Comparison of ENCODE assay signal across 23 cellular contexts in genomic region chr2:118815731-118816130, GRCh38. TPM values are rescaled to one million over a fixed set of nuclear protein-coding genes. Genes with fewer than 3 reads are reported as not detected.
DNase-seq lines count a peak whose midpoint lies in the region; ATAC-seq, FAIRE-seq and TF ChIP-seq lines count a peak whose summit lies in the region.
"Had no signal": no experiment of that assay in that cellular context is flagged by ENCODE, and none has a peak within 500 bp of the region (broad histone marks: within the 10 kb centered on the region; RNA-seq: fewer than 3 reads in every experiment).

No MANE protein-coding gene starts in this region.

- H2BK5ac ChIP-seq in H1 (ENCODE audit: low read depth, low read length) (peak overlapping the region; percentile 44; the same call in 1 of the 2 replicates), trophoblast cell (ENCODE audit: low read depth, low read length, poor library complexity) (no peak overlapping the region)

- no peak overlapping the region for H4K5ac ChIP-seq in H1 (ENCODE audit: insufficient read length, low read depth, low read length)

- CTCF ChIA-PET in H1 (lab: Charles Lee; ENCODE audit: partially characterized antibody): interaction anchor here (1.1 to 2.5 kb wide), 3 partner anchors 18 to 52 kb away, joined by 3 to 9 read pairs (median 5); no protein-coding TSS in a partner anchor

- H3K9ac ChIP-seq in BLaER1: no peak overlapping the region
- H3K9ac ChIP-seq in H1 (replicated peaks in 1 of 4; ENCODE audit: extremely low read depth in 1 of 4, low read depth in 3 of 4, low read length in 3 of 4): no peak overlapping the region
- H3K9ac ChIP-seq in trophoblast cell (ENCODE audit: low read length): no peak overlapping the region

- H3K79me1 ChIP-seq in H1 (ENCODE audit: low read depth, low read length) (no peaks in the 10 kb centered on the region), trophoblast cell (ENCODE audit: low read length) (peaks cover 3% of the 10 kb centered on the region)

- ATAC-seq in GM21367 (IDR thresholded peaks at IDR 0.05; ENCODE audit: unreplicated experiment) (no peak), HG02981 (IDR thresholded peaks at IDR 0.05; ENCODE audit: unreplicated experiment) (no peak)
- ATAC-seq: A549; CD8-positive, alpha-beta T cell; GM23338 had no signal

- H3K23me2 ChIP-seq in H1 (ENCODE audit: low read depth, low read length): no peaks in the 10 kb centered on the region

- H3K79me2 ChIP-seq in H1 (ENCODE audit: control insufficient read depth in 1 of 2, insufficient read depth in 2 of 2, low read length in 2 of 2): no peaks in the 10 kb centered on the region
- H3K79me2 ChIP-seq in trophoblast cell (ENCODE audit: control insufficient read depth, insufficient read depth, low read length, poor library complexity): no peaks in the 10 kb centered on the region

- TF ChIP-seq RAD21 in H1 (IDR thresholded peaks at IDR 0.05 in 1 of 2, conservative IDR thresholded peaks at IDR 0.05 in 1 of 2; ENCODE audit: low read depth in 2 of 2, low read length in 2 of 2): no peak

- no peak overlapping the region for H4K12ac ChIP-seq in trophoblast cell (ENCODE audit: low read depth, low read length)

- 87% methylated on average over 4 of the region's 4 CpGs; no CpG with 5 or more reads in 1 of the 2 experiments for WGBS in H1 (ENCODE audit: extremely low coverage in 1 of 2, insufficient coverage in 1 of 2, insufficient read length in 1 of 2, insufficient replicate concordance in 2 of 2, low coverage in 1 of 2, low lambda C conversion rate in 2 of 2, missing lambda C conversion rate in 1 of 2), 2 experiments
- WGBS in trophoblast cell (ENCODE audit: extremely low coverage, insufficient coverage, insufficient read length): no CpG with 5 or more reads among the region's 4 CpGs

- H2BK120ac ChIP-seq in H1 (replicated peaks; ENCODE audit: low read depth, low read length): no peak overlapping the region
- no peak overlapping the region for H2BK120ac ChIP-seq in trophoblast cell (ENCODE audit: insufficient read depth, low read length, poor library complexity)

- no peak overlapping the region for H2AK5ac ChIP-seq in H1 (ENCODE audit: low read depth, low read length)
- no peak overlapping the region for H2AK5ac ChIP-seq in trophoblast cell (ENCODE audit: low read length)

- no peaks in the 10 kb centered on the region for H3K9me3 ChIP-seq in BLaER1
- no peaks in the 10 kb centered on the region for H3K9me3 ChIP-seq in H1 (ENCODE audit: insufficient read depth in 2 of 2, low read depth in 1 of 2, low read length in 1 of 2)
- no peaks in the 10 kb centered on the region for H3K9me3 ChIP-seq in trophoblast cell (ENCODE audit: insufficient read depth, low read depth, low read length)
- H3K9me3 ChIP-seq: A549, BE2C, Caco-2, HAP-1 had no signal

- no peaks in the 10 kb centered on the region for H3K27me3 ChIP-seq in BLaER1
- peaks cover 0 to 3% (median 1%) of the 10 kb centered on the region in 4 experiments; a peak in 4 of 7 replicates for H3K27me3 ChIP-seq in H1 (replicated peaks in 1 of 4; ENCODE audit: control insufficient read depth in 3 of 4, extremely low read depth in 1 of 4, insufficient read depth in 3 of 4, low read length in 3 of 4)
- no peaks in the 10 kb centered on the region for H3K27me3 ChIP-seq in trophoblast cell (ENCODE audit: insufficient read depth, low read length)
- H3K27me3 ChIP-seq: BE2C had no signal

- no peak overlapping the region for H2BK12ac ChIP-seq in H1 (ENCODE audit: low read depth, low read length)
- H2BK12ac ChIP-seq in trophoblast cell (ENCODE audit: low read length): peak overlapping the region; percentile 47

- peak overlapping the region; percentile 44 for H3K4me2 ChIP-seq in BLaER1
- no peak overlapping the region for H3K4me2 ChIP-seq in H1 (ENCODE audit: insufficient read depth in 1 of 2, low read depth in 2 of 2, low read length in 2 of 2)
- no peak overlapping the region for H3K4me2 ChIP-seq in trophoblast cell (ENCODE audit: low read length)
- H3K4me2 ChIP-seq: A549, GM23338 had no signal

- H2BK15ac ChIP-seq in H1 (ENCODE audit: low read length): peak overlapping the region; percentile 34; the same call in 1 of the 2 replicates

- no peak overlapping the region for H4K91ac ChIP-seq in H1 (replicated peaks; ENCODE audit: insufficient read length, low read length)
- no peak overlapping the region for H4K91ac ChIP-seq in trophoblast cell (ENCODE audit: low read depth, low read length)

- TF ChIP-seq EP300 in H1 (IDR thresholded peaks at IDR 0.05; ENCODE audit: borderline replicate concordance in 1 of 2, low read depth in 2 of 2, low read length in 2 of 2): no peak

- no peak for TF ChIP-seq CTCF in H1 (IDR thresholded peaks at IDR 0.05; ENCODE audit: control extremely low read depth in 1 of 3, insufficient read depth in 1 of 3, low read depth in 1 of 3, low read length in 3 of 3)

- no peak for FAIRE-seq in H1 (lab: Jason Lieb, UNC)
- FAIRE-seq: A549, G401.6, GM12892, H54 had no signal

- 0 out of 2 replicates have a peak overlapping the region, but pooled peaks have one; percentile 64 for H2BK20ac ChIP-seq in H1 (ENCODE audit: low read length)

- H3K56ac ChIP-seq in H1 (replicated peaks; ENCODE audit: insufficient read length, low read depth, low read length): no peak overlapping the region

- H3K36me3 ChIP-seq in BLaER1 (no peaks in the 10 kb centered on the region), H1 (ENCODE audit: control insufficient read depth in 2 of 4, insufficient read depth in 4 of 4, low read length in 3 of 4) (no peaks in the 10 kb centered on the region), trophoblast cell (ENCODE audit: control insufficient read depth in 1 of 2, insufficient read depth in 2 of 2, low read length in 2 of 2) (no peaks in the 10 kb centered on the region)
- H3K36me3 ChIP-seq: BE2C, HAP-1 had no signal

- H3K4me3 ChIP-seq in BLaER1 (no peak overlapping the region), H1 (ENCODE audit: extremely low read depth in 1 of 4, insufficient read depth in 2 of 4, low read depth in 3 of 4, low read length in 4 of 4) (no peak overlapping the region), trophoblast cell (ENCODE audit: low read depth, low read length) (no peak overlapping the region)
- H3K4me3 ChIP-seq: A549, GM23338, HAP-1 had no signal

- no peak for DNase-seq in H1 (ENCODE audit: low read depth in 1 of 2, low spot score in 2 of 2)
- DNase-seq in trophoblast cell: no peak
- DNase-seq in putamen (ENCODE audit: low spot score): no peak
- DNase-seq: 8988T; ACHN; AML-193; BE2C; Caco-2; CD4-positive, CD25-positive, alpha-beta regulatory T cell; CD8-positive, alpha-beta T cell; DMS153; DND-41; HFFc6 had no signal

- H3K4ac ChIP-seq in H1 (replicated peaks; ENCODE audit: insufficient read length, low read depth, low read length) (no peak overlapping the region), trophoblast cell (ENCODE audit: low read depth, low read length) (no peak overlapping the region)

- H3K18ac ChIP-seq in H1 (ENCODE audit: extremely low read depth, low read length) (0 out of 2 replicates have a peak overlapping the region, but pooled peaks have one; percentile 65), trophoblast cell (ENCODE audit: low read length) (peak overlapping the region; percentile 6)

- TF ChIP-seq POLR2A in H1 (IDR thresholded peaks at IDR 0.05; ENCODE audit: control extremely low read depth in 1 of 2, low read depth in 2 of 2, low read length in 2 of 2): no peak

- peaks cover 33% of the 10 kb centered on the region for H3K4me1 ChIP-seq in BLaER1
- peaks cover 10 to 27% (median 12%) of the 10 kb centered on the region in 4 experiments for H3K4me1 ChIP-seq in H1 (replicated peaks in 1 of 4; ENCODE audit: control insufficient read depth in 3 of 4, insufficient read depth in 4 of 4, low read length in 3 of 4)
- H3K4me1 ChIP-seq in trophoblast cell (ENCODE audit: control insufficient read depth in 1 of 2, insufficient read depth in 2 of 2, low read length in 2 of 2): peaks cover 14 to 21% of the 10 kb centered on the region in 2 experiments
- H3K4me1 ChIP-seq: A549, BE2C, Caco-2, HAP-1 had no signal

- H4K8ac ChIP-seq in H1 (ENCODE audit: extremely low read depth, insufficient read depth, low read length) (no peak overlapping the region), trophoblast cell (ENCODE audit: low read depth, low read length) (no peak overlapping the region)

- no peaks in the 10 kb centered on the region for H4K20me1 ChIP-seq in BLaER1
- no peaks in the 10 kb centered on the region for H4K20me1 ChIP-seq in H1 (replicated peaks in 1 of 2; ENCODE audit: control insufficient read depth in 1 of 2, insufficient read depth in 2 of 2, low read length in 2 of 2)

- POLR2A ChIA-PET in H1 (lab: Charles Lee; ENCODE audit: partially characterized antibody): no interaction called here

- H3K27ac ChIP-seq in BLaER1 (0 out of 2 replicates have a peak overlapping the region, but pooled peaks have one; percentile 21), H1 (ENCODE audit: low read depth, low read length) (no peak overlapping the region), trophoblast cell (ENCODE audit: low read depth, low read length) (no peak overlapping the region)
- H3K27ac ChIP-seq: A549, C4-2B had no signal

- no peak overlapping the region for H2AFZ ChIP-seq in H1 (ENCODE audit: low read length)
- H2AFZ ChIP-seq in trophoblast cell (ENCODE audit: insufficient read depth, low read length, poor library complexity): no peak overlapping the region
- H2AFZ ChIP-seq: GM23338 had no signal

- no peak overlapping the region for H3K14ac ChIP-seq in H1 (ENCODE audit: insufficient read length)
- no peak overlapping the region for H3K14ac ChIP-seq in trophoblast cell (ENCODE audit: low read length)

- H3K23ac ChIP-seq in H1 (ENCODE audit: insufficient read length) (no peak overlapping the region), trophoblast cell (ENCODE audit: low read length) (no peak overlapping the region)

TF ChIP-seq in H1, 55 proteins besides CTCF, POLR2A, EP300 and RAD21 (continues in another document):
- TF ChIP-seq YY1 (IDR thresholded peaks at IDR 0.05; ENCODE audit: low read depth, low read length) (no peak), BACH1 (IDR thresholded peaks at IDR 0.05; ENCODE audit: low read length) (no peak), TEAD4 (IDR thresholded peaks at IDR 0.05; ENCODE audit: low read depth, low read length) (no peak), CEBPB (IDR thresholded peaks at IDR 0.05; ENCODE audit: low read depth, low read length) (no peak), KDM5A (IDR thresholded peaks at IDR 0.05; ENCODE audit: low read length) (no peak), BCL11A (IDR thresholded peaks at IDR 0.05; ENCODE audit: low read depth in 2 of 2, low read length in 2 of 2) (no peak)

RNA-seq across cellular contexts. Expression of gene EN1, which starts 31.7 kb away (rescaled TPM):
- total RNA-seq in H1 (2021; fragmentation: NEBNext Ultra II Directional; extraction: Animal tissue kit (Norgen Biotek cat#: 25700)): not detected in 2 replicates
- polyA plus RNA-seq in H1 (2011; rRNA removed): not detected in 2 replicates
- polyA plus RNA-seq in H1 (2011; cell fraction: cytosol; rRNA removed): not detected
- polyA plus RNA-seq in H1 (2011; cell fraction: nucleus; rRNA removed): not detected
- 0.48 TPM in 1 of 4 replicates, not detected in the others for polyA plus RNA-seq in H1 (2012, experiment 1 of 2)
- not detected for polyA plus RNA-seq in H1 (2012, experiment 2 of 2)
- not detected for polyA plus RNA-seq in H1 (2013, experiment 1 of 2)
- polyA plus RNA-seq in H1 (2013, experiment 2 of 2): 0.04 TPM
- not detected in 2 replicates for polyA minus RNA-seq in H1 (2011; rRNA and poly(A)+ RNA removed)
- polyA minus RNA-seq in H1 (2011; cell fraction: cytosol; rRNA and poly(A)+ RNA removed): not detected
- polyA minus RNA-seq in H1 (2011; cell fraction: nucleus; rRNA and poly(A)+ RNA removed): not detected
- polyA plus RNA-seq in trophoblast cell (2013): 6.0 and 6.5 TPM in 2 replicates
- total RNA-seq: CD4-positive, CD25-positive, alpha-beta regulatory T cell; CD8-positive, alpha-beta T cell; HFFc6 had no signal
- polyA plus RNA-seq: CD4-positive, CD25-positive, alpha-beta regulatory T cell had no signal
